In the genomic region with DNA sequence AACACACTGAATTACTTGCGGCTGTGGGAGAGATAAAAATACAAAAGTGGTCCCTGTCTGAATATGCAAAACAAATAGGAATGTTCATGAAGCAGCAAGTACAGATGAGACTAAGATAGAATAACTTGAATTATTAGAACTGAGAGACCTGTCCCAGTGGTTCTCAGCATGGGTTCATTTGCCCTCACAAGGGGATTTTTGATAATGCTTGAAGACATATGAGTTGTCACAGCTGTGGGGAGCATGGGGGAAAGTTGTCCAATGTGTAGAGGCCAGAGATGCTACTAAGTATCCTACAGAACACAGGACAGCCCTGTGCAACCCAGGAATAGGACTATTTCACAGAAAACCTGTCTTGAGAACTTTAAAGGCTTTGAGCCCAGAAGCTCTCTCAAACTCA, we compare ENCODE assay signal across 23 cellular contexts.
"Had no signal": no experiment of that assay in that cellular context is flagged by ENCODE, and none has a peak within 500 bp of the region (broad histone marks: within the 10 kb centered on the region; RNA-seq: fewer than 3 reads in every experiment).

No MANE protein-coding gene starts in this region.

- H3K4me1 ChIP-seq: Peyer's patch, SJSA1 had no signal

- H2AFZ ChIP-seq: PC-9 had no signal

- FAIRE-seq: HepG2 had no signal

- H3K27me3 ChIP-seq: Peyer's patch had no signal

- H3K4me2 ChIP-seq: PC-9 had no signal

- H3K9me3 ChIP-seq: Peyer's patch, SJSA1 had no signal

- H3K36me3 ChIP-seq: Peyer's patch, SJSA1 had no signal

- H3K27ac ChIP-seq: PC-9, Peyer's patch, SJSA1, SK-N-MC had no signal

- ATAC-seq: HepG2 had no signal

- DNase-seq: IMR-90, KG1, NCI-H1048, NCI-H1105, NCI-H1417, NCI-H1436 treated with DMSO at 0.1 percent for 48 hours, NCI-H1694, NCI-H187 treated with DMSO at 0.1 percent for 48 hours, NCI-H2029 treated with DMSO at 0.1 percent for 48 hours, NCI-H2171, NCI-H345, NCI-H446 treated with DMSO at 0.1 percent for 48 hours, NCI-H510A treated with DMSO at 0.1 percent for 48 hours, NCI-H69, NCI-H774, OCI-M1, PC-9, Peyer's patch, Right ventricle myocardium superior, SIG-M5 had no signal

- H3K4me3 ChIP-seq: PC-9, Peyer's patch, SJSA1, SK-N-MC had no signal
